8 cellular contexts compared by ENCODE assay signal in the genomic region with DNA sequence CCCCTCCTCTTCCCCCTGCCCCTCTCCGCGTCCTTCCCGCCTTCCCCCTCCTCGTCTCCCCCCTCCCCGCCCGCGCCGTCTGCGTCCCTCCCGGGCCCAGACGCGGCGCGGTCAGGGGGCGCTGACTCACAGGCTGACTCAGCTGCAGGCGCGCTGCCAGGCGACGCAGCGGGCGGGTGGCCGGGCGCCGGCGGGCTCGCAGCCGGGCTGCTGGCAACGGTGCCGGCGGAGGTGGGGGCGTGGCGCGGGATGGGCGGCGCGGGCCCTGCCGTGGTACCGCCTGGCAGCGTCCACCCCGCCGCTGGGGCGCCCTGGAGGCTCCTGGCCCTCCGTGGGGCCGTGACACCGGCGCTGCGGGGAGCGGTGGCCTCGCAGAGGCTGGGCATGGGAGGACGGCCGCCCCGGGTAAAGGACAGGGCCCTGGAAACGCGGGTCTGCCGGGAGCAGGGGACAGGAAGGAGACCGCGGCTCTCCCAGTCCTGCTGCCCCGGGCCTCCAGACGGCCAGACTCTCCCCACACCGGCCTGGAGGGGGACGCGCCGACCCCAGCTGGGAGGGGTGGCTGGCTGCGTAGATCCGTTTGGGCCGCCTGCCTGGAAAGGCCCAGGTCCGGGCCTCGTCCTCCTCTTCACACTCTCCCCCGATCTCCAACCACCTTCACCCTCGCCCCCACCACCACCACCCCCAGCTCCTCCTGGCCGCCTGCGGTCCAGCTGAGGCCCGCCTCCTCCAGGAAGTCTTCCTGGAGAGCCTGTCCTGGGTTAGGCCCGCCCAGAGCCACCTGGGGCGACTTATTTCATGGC. TPM values are rescaled to one million over a fixed set of nuclear protein-coding genes. Genes with fewer than 3 reads are reported as not detected.
DNase-seq lines count a peak whose midpoint lies in the region; ATAC-seq and TF ChIP-seq lines count a peak whose summit lies in the region.

No MANE protein-coding gene starts in this region.

- ATAC-seq in GM19025 (IDR thresholded peaks at IDR 0.05; ENCODE audit: low read depth, unreplicated experiment), result peak; percentile 71
- ATAC-seq in HG03442 (IDR thresholded peaks at IDR 0.05; ENCODE audit: unreplicated experiment), result peak; percentile 77

- H3K9me3 ChIP-seq in ectodermal cell (ENCODE audit: control insufficient read depth, low read length), result peaks cover 2% of the 10 kb centered on the region

- H3K27ac ChIP-seq in ectodermal cell (ENCODE audit: insufficient read depth, low read depth, low read length, poor library complexity, severe bottlenecking), result peak overlapping the region; percentile 50

- no peaks in the 10 kb centered on the region for H3K36me3 ChIP-seq in ectodermal cell (ENCODE audit: control insufficient read depth, insufficient read depth, low read length)

- peaks cover 3% of the 10 kb centered on the region for H3K27me3 ChIP-seq in ectodermal cell (ENCODE audit: control insufficient read depth, insufficient read depth, low read length, poor library complexity, severe bottlenecking)

- TF ChIP-seq CTCF in AG04449 (IDR thresholded peaks at IDR 0.05; ENCODE audit: insufficient read depth, low read length, missing control alignments), result peak; percentile 1

- DNase-seq in AG04449 (ENCODE audit: low read depth, low spot score) (no peak), NCI-H748 (lab: John Stamatoyannopoulos, UW; ENCODE audit: unreplicated experiment) (peak; percentile 86), lung microvascular endothelial cell (ENCODE audit: low read depth in 2 of 2) (peak; percentile 94)
- DNase-seq in activated CD8-positive, alpha-beta memory T cell treated with anti-CD3 and anti-CD28 coated beads for 1 hour (ENCODE audit: extremely low read depth in 1 of 2, low read depth in 1 of 2), result peak; percentile 76 to 87
- DNase-seq in stimulated activated CD4-positive, alpha-beta T cell treated with anti-CD3 and anti-CD28 coated beads, TNF-alpha, amount 100 ng/mL, for 1 hour (ENCODE audit: low read depth in 3 of 3, low spot score in 1 of 3), result peak; percentile 79 to 87 (median 85)

- H3K4me1 ChIP-seq in ectodermal cell (ENCODE audit: control insufficient read depth, insufficient read depth, low read length), result no peaks in the 10 kb centered on the region

- POLR2A ChIA-PET in AG04449 (lab: Yijun Ruan, JAX), result interaction anchor here (1.5 kb wide), 1 partner anchor 21 kb away, joined by 5 read pairs; no protein-coding TSS in a partner anchor

- 1 to 2% methylated on average over 75 of the region's 75 CpGs for WGBS in ectodermal cell, 2 experiments

- H3K4me3 ChIP-seq in AG04449 (ENCODE audit: low read depth, low read length) (peak overlapping the region; percentile 47), ectodermal cell (ENCODE audit: insufficient read depth, low read depth, low read length) (peak overlapping the region; percentile 49)

- CTCF ChIA-PET in AG04449 (lab: Yijun Ruan, JAX), result no interaction called here

RNA-seq across cellular contexts. Expression of a gene that starts 10.0 kb away (rescaled TPM):
- 3.1 TPM for polyA plus RNA-seq in ectodermal cell (2013, experiment 1 of 4)
- polyA plus RNA-seq in ectodermal cell (2013, experiment 2 of 4), result 1.5 TPM
- polyA plus RNA-seq in ectodermal cell (2013, experiment 3 of 4), result 3.7 TPM
- 3.1 TPM for polyA plus RNA-seq in ectodermal cell (2013, experiment 4 of 4)
- under 0.01 TPM in 2 replicates for total RNA-seq in lung microvascular endothelial cell

RNA-seq across cellular contexts. Expression of a gene that starts 20.4 kb away (rescaled TPM):
- 17.3 TPM for polyA plus RNA-seq in ectodermal cell (2013, experiment 1 of 4)
- 15.5 TPM for polyA plus RNA-seq in ectodermal cell (2013, experiment 2 of 4)
- polyA plus RNA-seq in ectodermal cell (2013, experiment 3 of 4), result 11.9 TPM
- 13.3 TPM for polyA plus RNA-seq in ectodermal cell (2013, experiment 4 of 4)
- 11.8 and 19.8 TPM in 2 replicates for total RNA-seq in lung microvascular endothelial cell
